In genomic region chr2:130951018-130951417, GRCh38 we compare ENCODE assay signal across 27 cellular contexts.
A peak's percentile ranks its signal among the peaks of the same experiment; 100 is the strongest.
DNase-seq lines count a peak whose midpoint lies in the region; ATAC-seq and TF ChIP-seq lines count a peak whose summit lies in the region.
"Had no signal": no experiment of that assay in that cellular context is flagged by ENCODE, and none has a peak within 500 bp of the region (broad histone marks: within the 10 kb centered on the region; RNA-seq: fewer than 3 reads in every experiment).

No MANE protein-coding gene starts in this region.

- no peak overlapping the region for H4K8ac ChIP-seq in neuronal stem cell (ENCODE audit: low read depth, low read length)

- H3K27ac ChIP-seq in neuronal stem cell (replicated peaks; ENCODE audit: low read length) (no peak overlapping the region), testis (no peak overlapping the region)
- H3K27ac ChIP-seq: brain microvascular endothelial cell had no signal

- H3K4me1 ChIP-seq in neuronal stem cell (ENCODE audit: control insufficient read depth in 2 of 2, insufficient read depth in 1 of 2, low read depth in 1 of 2, low read length in 2 of 2) (no peaks in the 10 kb centered on the region), testis (no peaks in the 10 kb centered on the region)

- no peak overlapping the region for H3K9ac ChIP-seq in neuronal stem cell (ENCODE audit: low read depth, low read length, poor library complexity)

- peaks cover 26% of the 10 kb centered on the region for H3K9me3 Mint-ChIP-seq in activated CD4-positive, alpha-beta T cell treated with anti-CD3 and anti-CD28 coated beads, Interleukin-2, amount 10 ng/mL, durations not matched to agents 7 days and 5 days

- no peak overlapping the region for H2BK5ac ChIP-seq in neuronal stem cell (ENCODE audit: low read length)

- H3K4me2 ChIP-seq in neuronal stem cell (ENCODE audit: insufficient read depth, low read length, poor library complexity, severe bottlenecking) = no peak overlapping the region

- H3K4ac ChIP-seq in neuronal stem cell (ENCODE audit: low read length) = no peak overlapping the region

- no peak overlapping the region for H4K91ac ChIP-seq in neuronal stem cell (ENCODE audit: low read depth, low read length, poor library complexity)

- H3K36me3 Mint-ChIP-seq in activated CD4-positive, alpha-beta T cell treated with anti-CD3 and anti-CD28 coated beads, Interleukin-2, amount 10 ng/mL, durations not matched to agents 7 days and 5 days (ENCODE audit: low read depth) = peaks cover 2% of the 10 kb centered on the region
- H3K36me3 Mint-ChIP-seq: mesothelial cell of epicardium had no signal

- H3K23ac ChIP-seq in neuronal stem cell (ENCODE audit: low read depth, low read length, poor library complexity) = no peak overlapping the region

- H3K36me3 ChIP-seq in neuronal stem cell (replicated peaks in 1 of 2; ENCODE audit: control insufficient read depth in 2 of 2, insufficient read depth in 2 of 2, low read length in 2 of 2) = peaks cover 0 to 1% of the 10 kb centered on the region in 2 donors
- no peaks in the 10 kb centered on the region for H3K36me3 ChIP-seq in testis (ENCODE audit: low read depth, missing control alignments)
- H3K36me3 ChIP-seq: brain microvascular endothelial cell, MG63 had no signal

- no peak overlapping the region for H2BK12ac ChIP-seq in neuronal stem cell (ENCODE audit: low read length)

- peak overlapping the region; percentile 28 for H3K27ac Mint-ChIP-seq in activated CD4-positive, alpha-beta T cell treated with anti-CD3 and anti-CD28 coated beads, Interleukin-2, amount 10 ng/mL, durations not matched to agents 7 days and 5 days
- H3K27ac Mint-ChIP-seq: activated CD4-positive, alpha-beta T cell treated with anti-CD3 and anti-CD28 coated beads, Interleukin-2, amount 10 ng/mL, durations not matched to agents 24 days and 14 days; mesothelial cell of epicardium; natural killer cell treated with Interleukin-12 subunit alpha and Interleukin-12 subunit beta and Interleukin-15 and Interleukin-18, amount 100 ng/mL, for 72 hours had no signal

- H3K27me3 ChIP-seq in neuronal stem cell (ENCODE audit: control insufficient read depth in 3 of 3, insufficient read depth in 3 of 3, low read depth in 1 of 3, low read length in 3 of 3) (no peaks in the 10 kb centered on the region), testis (no peaks in the 10 kb centered on the region)
- H3K27me3 ChIP-seq: brain microvascular endothelial cell, MG63 had no signal

- no peak for TF ChIP-seq CTCF in omental fat pad (IDR thresholded peaks at IDR 0.05)
- no peak for TF ChIP-seq CTCF in testis (IDR thresholded peaks at IDR 0.05)

- no peak overlapping the region for H3K18ac ChIP-seq in neuronal stem cell (ENCODE audit: low read length)

- DNase-seq in activated CD4-positive, alpha-beta T cell treated with anti-CD3 and anti-CD28 coated beads, Interleukin-2, amount 10 ng/mL, durations not matched to agents 7 days and 5 days = no peak
- no peak for DNase-seq in activated CD4-positive, alpha-beta T cell treated with anti-CD3 and anti-CD28 coated beads, Interleukin-2, amount 50 U/mL, for 1 hour
- no peak for DNase-seq in neuronal stem cell (ENCODE audit: low spot score)
- DNase-seq in NCI-H1105 (lab: John Stamatoyannopoulos, UW) = no peak
- no peak for DNase-seq in omental fat pad (ENCODE audit: low spot score)
- DNase-seq in testis = no peak
- DNase-seq: 8988T; activated CD4-positive, alpha-beta T cell treated with anti-CD3 and anti-CD28 coated beads, Interleukin-2, amount 10 ng/mL, durations not matched to agents 24 days and 14 days; activated CD8-positive, alpha-beta memory T cell treated with anti-CD3 and anti-CD28 coated beads, Interleukin-2, amount 50 U/mL, for 4 hours; AML-193; brain microvascular endothelial cell; DMS79; head of caudate nucleus; IMR-90; MG63; NCI-H1436 treated with DMSO at 0.1 percent for 48 hours; NCI-H69; PC-3; posterior cingulate gyrus; SIG-M5; stimulated activated CD4-positive, alpha-beta T cell treated with anti-CD3 and anti-CD28 coated beads, Interleukin-15, amount 100 ng/mL, for 24 hours had no signal

- peak; percentile 66 for ATAC-seq in GM21717 (IDR thresholded peaks at IDR 0.05; ENCODE audit: unreplicated experiment)
- ATAC-seq in HG03135 (IDR thresholded peaks at IDR 0.05; ENCODE audit: unreplicated experiment) = peak; percentile 81
- ATAC-seq in omental fat pad (ENCODE audit: low FRiP score) = no peak
- ATAC-seq: left lobe of liver, PC-3, sciatic nerve had no signal

- H3K79me1 ChIP-seq in neuronal stem cell (ENCODE audit: low read depth, low read length) = no peaks in the 10 kb centered on the region

- no peak overlapping the region for H3K4me3 ChIP-seq in neuronal stem cell (ENCODE audit: low read length in 2 of 2)
- H3K4me3 ChIP-seq in testis = no peak overlapping the region
- H3K4me3 ChIP-seq: MG63 had no signal

- no peak overlapping the region for H2AK5ac ChIP-seq in neuronal stem cell (ENCODE audit: low read depth, low read length)

- POLR2A ChIA-PET in activated CD4-positive, alpha-beta T cell treated with anti-CD3 and anti-CD28 coated beads, Interleukin-2, amount 10 ng/mL, durations not matched to agents 7 days and 5 days (lab: Charles Lee) = no interaction called here

- CTCF ChIA-PET in activated CD4-positive, alpha-beta T cell treated with anti-CD3 and anti-CD28 coated beads, Interleukin-2, amount 10 ng/mL, durations not matched to agents 7 days and 5 days (lab: Charles Lee) = interaction anchor here (0.6 kb wide), 1 partner anchor 29 kb away, joined by 4 read pairs; no protein-coding TSS in a partner anchor

- H2BK120ac ChIP-seq in neuronal stem cell (ENCODE audit: low read depth, low read length) = no peak overlapping the region

- peaks cover 16% of the 10 kb centered on the region for H3K4me1 Mint-ChIP-seq in activated CD4-positive, alpha-beta T cell treated with anti-CD3 and anti-CD28 coated beads, Interleukin-2, amount 10 ng/mL, durations not matched to agents 7 days and 5 days
- H3K4me1 Mint-ChIP-seq: mesothelial cell of epicardium had no signal

- no peak overlapping the region for H3K4me3 Mint-ChIP-seq in activated CD4-positive, alpha-beta T cell treated with anti-CD3 and anti-CD28 coated beads, Interleukin-2, amount 10 ng/mL, durations not matched to agents 7 days and 5 days
- H3K4me3 Mint-ChIP-seq: activated CD4-positive, alpha-beta T cell treated with anti-CD3 and anti-CD28 coated beads, Interleukin-2, amount 10 ng/mL, durations not matched to agents 24 days and 14 days; mesothelial cell of epicardium; natural killer cell treated with Interleukin-12 subunit alpha and Interleukin-12 subunit beta and Interleukin-15 and Interleukin-18, amount 100 ng/mL, for 72 hours had no signal

- intact Hi-C loops in testis (cut with DNase I; ENCODE audit: low total_unique reads) = no loop called here

- H3K9me3 ChIP-seq in neuronal stem cell (replicated peaks in 1 of 2; ENCODE audit: control insufficient read depth in 2 of 2, insufficient read depth in 1 of 2, low read depth in 1 of 2, low read length in 2 of 2) (peaks cover 0 to 6% of the 10 kb centered on the region in 2 donors), testis (no peaks in the 10 kb centered on the region)
- H3K9me3 ChIP-seq: MG63 had no signal

- H3K14ac ChIP-seq in neuronal stem cell (ENCODE audit: low read length) = no peak overlapping the region

- no peak overlapping the region for H2BK15ac ChIP-seq in neuronal stem cell (ENCODE audit: low read length)

- peaks cover 21% of the 10 kb centered on the region for H3K27me3 Mint-ChIP-seq in activated CD4-positive, alpha-beta T cell treated with anti-CD3 and anti-CD28 coated beads, Interleukin-2, amount 10 ng/mL, durations not matched to agents 7 days and 5 days

- H2AFZ ChIP-seq in neuronal stem cell (ENCODE audit: low read length) = no peak overlapping the region

- TF ChIP-seq POLR2A in testis (IDR thresholded peaks at IDR 0.05) = no peak
